ENCODE assay signal across 1 cellular context in the genomic region with DNA sequence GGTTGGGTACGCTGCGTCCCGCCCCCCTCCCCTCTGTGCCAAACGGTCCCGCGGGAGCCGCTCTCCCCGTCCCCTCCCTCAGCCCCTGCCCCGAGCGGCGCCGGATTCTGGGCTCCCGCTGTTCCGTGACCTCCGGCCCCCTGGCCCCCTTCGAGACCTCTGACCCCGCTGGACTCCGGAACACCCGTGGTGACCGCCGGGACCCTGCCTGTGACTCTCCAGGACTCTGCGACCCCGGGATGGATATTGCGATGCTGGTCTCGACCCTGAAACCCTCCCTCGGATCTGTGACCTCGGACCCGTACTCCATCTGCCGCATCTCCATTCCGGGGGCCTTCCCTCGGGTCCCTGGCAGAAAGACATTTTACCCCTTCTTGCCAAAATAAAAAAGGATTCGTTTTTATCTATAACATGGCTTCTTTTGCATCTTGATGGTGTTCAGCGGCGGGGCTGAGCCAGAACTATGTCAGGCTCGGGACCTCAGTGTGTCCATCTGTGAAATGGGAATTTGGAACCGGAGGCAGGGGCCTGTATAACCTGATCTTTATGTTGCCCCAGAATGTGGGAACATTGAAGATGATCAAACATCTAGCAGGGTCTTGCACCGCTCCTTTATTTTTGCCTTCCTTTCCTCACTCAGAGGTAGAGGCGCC.
TF ChIP-seq lines count a peak whose summit lies in the region.

No MANE protein-coding gene starts in this region.

TF ChIP-seq in K562, 482 proteins besides CTCF, POLR2A, EP300 and RAD21 (continues in another document):
- TF ChIP-seq CBX3 (IDR thresholded peaks at IDR 0.05; ENCODE audit: borderline replicate concordance in 1 of 2, low read length in 2 of 2) = peak in 1 of 2 experiments; percentile 66; a peak in 1 of 3 replicates
- peak; percentile 88 for TF ChIP-seq RBM25 (IDR thresholded peaks at IDR 0.05; ENCODE audit: low read depth, low read length, severe bottlenecking)
- TF ChIP-seq, protein P1, sequence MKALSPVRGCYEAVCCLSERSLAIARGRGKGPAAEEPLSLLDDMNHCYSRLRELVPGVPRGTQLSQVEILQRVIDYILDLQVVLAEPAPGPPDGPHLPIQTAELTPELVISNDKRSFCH (CRISPR knock-in tag; IDR thresholded peaks at IDR 0.05) = no peak
- TF ChIP-seq, protein P1 (tag; IDR thresholded peaks at IDR 0.05) = 0 out of 2 replicates have a peak, but pooled peaks have one; percentile 26
- TF ChIP-seq SMARCA4 (IDR thresholded peaks at IDR 0.05) = no peak
- TF ChIP-seq ZNF23 (CRISPR knock-in tag; IDR thresholded peaks at IDR 0.05) = no peak
- peak; percentile 20 to 67; a peak in 1 of 4 replicates for TF ChIP-seq TEAD1 (CRISPR knock-in tag; IDR thresholded peaks at IDR 0.05)
- TF ChIP-seq ADNP (tag; IDR thresholded peaks at IDR 0.05) = peak; percentile 93
- 0 out of 2 replicates have a peak, but pooled peaks have one; percentile 27 for TF ChIP-seq HIVEP1 (CRISPR knock-in tag; IDR thresholded peaks at IDR 0.05)
- TF ChIP-seq, protein P2, sequence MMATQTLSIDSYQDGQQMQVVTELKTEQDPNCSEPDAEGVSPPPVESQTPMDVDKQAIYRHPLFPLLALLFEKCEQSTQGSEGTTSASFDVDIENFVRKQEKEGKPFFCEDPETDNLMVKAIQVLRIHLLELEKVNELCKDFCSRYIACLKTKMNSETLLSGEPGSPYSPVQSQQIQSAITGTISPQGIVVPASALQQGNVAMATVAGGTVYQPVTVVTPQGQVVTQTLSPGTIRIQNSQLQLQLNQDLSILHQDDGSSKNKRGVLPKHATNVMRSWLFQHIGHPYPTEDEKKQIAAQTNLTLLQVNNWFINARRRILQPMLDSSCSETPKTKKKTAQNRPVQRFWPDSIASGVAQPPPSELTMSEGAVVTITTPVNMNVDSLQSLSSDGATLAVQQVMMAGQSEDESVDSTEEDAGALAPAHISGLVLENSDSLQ (IDR thresholded peaks at IDR 0.05) = no peak
- 0 out of 2 replicates have a peak, but pooled peaks have one; percentile 6 for TF ChIP-seq MTA2 (IDR thresholded peaks at IDR 0.05; ENCODE audit: low read depth)
- TF ChIP-seq, protein P3, sequence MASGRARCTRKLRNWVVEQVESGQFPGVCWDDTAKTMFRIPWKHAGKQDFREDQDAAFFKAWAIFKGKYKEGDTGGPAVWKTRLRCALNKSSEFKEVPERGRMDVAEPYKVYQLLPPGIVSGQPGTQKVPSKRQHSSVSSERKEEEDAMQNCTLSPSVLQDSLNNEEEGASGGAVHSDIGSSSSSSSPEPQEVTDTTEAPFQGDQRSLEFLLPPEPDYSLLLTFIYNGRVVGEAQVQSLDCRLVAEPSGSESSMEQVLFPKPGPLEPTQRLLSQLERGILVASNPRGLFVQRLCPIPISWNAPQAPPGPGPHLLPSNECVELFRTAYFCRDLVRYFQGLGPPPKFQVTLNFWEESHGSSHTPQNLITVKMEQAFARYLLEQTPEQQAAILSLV (tag; IDR thresholded peaks at IDR 0.05) = no peak
- no peak for TF ChIP-seq ESRRB (CRISPR knock-in tag; IDR thresholded peaks at IDR 0.05; ENCODE audit: borderline replicate concordance)
- no peak for TF ChIP-seq DACH1 (IDR thresholded peaks at IDR 0.05; ENCODE audit: partially characterized antibody)
- TF ChIP-seq NCOR1 (IDR thresholded peaks at IDR 0.05) = no peak
- TF ChIP-seq YBX1 (IDR thresholded peaks at IDR 0.05) = no peak
- TF ChIP-seq FOXJ3 (CRISPR knock-in tag; IDR thresholded peaks at IDR 0.05) = no peak
- no peak for TF ChIP-seq STAG1 (CRISPR knock-in tag; IDR thresholded peaks at IDR 0.05; ENCODE audit: borderline replicate concordance)
- TF ChIP-seq SRSF7 (optimal IDR thresholded peaks at IDR 0.05; ENCODE audit: low read depth, low read length) = no peak
- peak; percentile 22 for TF ChIP-seq PCBP1 (IDR thresholded peaks at IDR 0.05; ENCODE audit: low read depth, low read length, poor library complexity, severe bottlenecking)
- no peak for TF ChIP-seq GABPB2 (CRISPR knock-in tag; conservative IDR thresholded peaks at IDR 0.05)
- no peak for TF ChIP-seq ZNF41 (CRISPR knock-in tag; conservative IDR thresholded peaks at IDR 0.05)
- TF ChIP-seq, protein P4, sequence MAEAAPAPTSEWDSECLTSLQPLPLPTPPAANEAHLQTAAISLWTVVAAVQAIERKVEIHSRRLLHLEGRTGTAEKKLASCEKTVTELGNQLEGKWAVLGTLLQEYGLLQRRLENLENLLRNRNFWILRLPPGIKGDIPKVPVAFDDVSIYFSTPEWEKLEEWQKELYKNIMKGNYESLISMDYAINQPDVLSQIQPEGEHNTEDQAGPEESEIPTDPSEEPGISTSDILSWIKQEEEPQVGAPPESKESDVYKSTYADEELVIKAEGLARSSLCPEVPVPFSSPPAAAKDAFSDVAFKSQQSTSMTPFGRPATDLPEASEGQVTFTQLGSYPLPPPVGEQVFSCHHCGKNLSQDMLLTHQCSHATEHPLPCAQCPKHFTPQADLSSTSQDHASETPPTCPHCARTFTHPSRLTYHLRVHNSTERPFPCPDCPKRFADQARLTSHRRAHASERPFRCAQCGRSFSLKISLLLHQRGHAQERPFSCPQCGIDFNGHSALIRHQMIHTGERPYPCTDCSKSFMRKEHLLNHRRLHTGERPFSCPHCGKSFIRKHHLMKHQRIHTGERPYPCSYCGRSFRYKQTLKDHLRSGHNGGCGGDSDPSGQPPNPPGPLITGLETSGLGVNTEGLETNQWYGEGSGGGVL (CRISPR knock-in tag; IDR thresholded peaks at IDR 0.05) = no peak
- TF ChIP-seq, protein P5, sequence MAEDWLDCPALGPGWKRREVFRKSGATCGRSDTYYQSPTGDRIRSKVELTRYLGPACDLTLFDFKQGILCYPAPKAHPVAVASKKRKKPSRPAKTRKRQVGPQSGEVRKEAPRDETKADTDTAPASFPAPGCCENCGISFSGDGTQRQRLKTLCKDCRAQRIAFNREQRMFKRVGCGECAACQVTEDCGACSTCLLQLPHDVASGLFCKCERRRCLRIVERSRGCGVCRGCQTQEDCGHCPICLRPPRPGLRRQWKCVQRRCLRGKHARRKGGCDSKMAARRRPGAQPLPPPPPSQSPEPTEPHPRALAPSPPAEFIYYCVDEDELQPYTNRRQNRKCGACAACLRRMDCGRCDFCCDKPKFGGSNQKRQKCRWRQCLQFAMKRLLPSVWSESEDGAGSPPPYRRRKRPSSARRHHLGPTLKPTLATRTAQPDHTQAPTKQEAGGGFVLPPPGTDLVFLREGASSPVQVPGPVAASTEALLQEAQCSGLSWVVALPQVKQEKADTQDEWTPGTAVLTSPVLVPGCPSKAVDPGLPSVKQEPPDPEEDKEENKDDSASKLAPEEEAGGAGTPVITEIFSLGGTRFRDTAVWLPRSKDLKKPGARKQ (CRISPR knock-in tag; IDR thresholded peaks at IDR 0.05) = peak; percentile 83; the same call in 1 of the 2 replicates
- TF ChIP-seq, protein P6, sequence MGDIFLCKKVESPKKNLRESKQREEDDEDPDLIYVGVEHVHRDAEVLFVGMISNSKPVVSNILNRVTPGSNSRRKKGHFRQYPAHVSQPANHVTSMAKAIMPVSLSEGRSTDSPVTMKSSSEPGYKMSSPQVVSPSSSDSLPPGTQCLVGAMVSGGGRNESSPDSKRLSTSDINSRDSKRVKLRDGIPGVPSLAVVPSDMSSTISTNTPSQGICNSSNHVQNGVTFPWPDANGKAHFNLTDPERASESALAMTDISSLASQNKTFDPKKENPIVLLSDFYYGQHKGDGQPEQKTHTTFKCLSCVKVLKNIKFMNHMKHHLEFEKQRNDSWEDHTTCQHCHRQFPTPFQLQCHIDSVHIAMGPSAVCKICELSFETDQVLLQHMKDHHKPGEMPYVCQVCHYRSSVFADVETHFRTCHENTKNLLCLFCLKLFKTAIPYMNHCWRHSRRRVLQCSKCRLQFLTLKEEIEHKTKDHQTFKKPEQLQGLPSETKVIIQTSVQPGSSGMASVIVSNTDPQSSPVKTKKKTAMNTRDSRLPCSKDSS (IDR thresholded peaks at IDR 0.05; ENCODE audit: low read depth, partially characterized antibody) = no peak
- TF ChIP-seq DPF2 (IDR thresholded peaks at IDR 0.05) = peak; percentile 49; the same call in 1 of the 2 replicates
- TF ChIP-seq ZNF24 (IDR thresholded peaks at IDR 0.05) = peak; percentile 61; the same call in 1 of the 2 replicates
- peak; percentile 42 for TF ChIP-seq TEAD4 (IDR thresholded peaks at IDR 0.05; ENCODE audit: low read length)
- TF ChIP-seq TEAD4 (CRISPR knock-in tag; IDR thresholded peaks at IDR 0.05; ENCODE audit: borderline replicate concordance) = no peak
- peak; percentile 22 to 73; a peak in 3 of 4 replicates for TF ChIP-seq KDM1A (IDR thresholded peaks at IDR 0.05)
- no peak for TF ChIP-seq WHSC1 (IDR thresholded peaks at IDR 0.05; ENCODE audit: low read length)
- TF ChIP-seq SMC3 (conservative IDR thresholded peaks at IDR 0.05; ENCODE audit: insufficient read depth, low read depth, low read length) = no peak
- TF ChIP-seq, protein P7, sequence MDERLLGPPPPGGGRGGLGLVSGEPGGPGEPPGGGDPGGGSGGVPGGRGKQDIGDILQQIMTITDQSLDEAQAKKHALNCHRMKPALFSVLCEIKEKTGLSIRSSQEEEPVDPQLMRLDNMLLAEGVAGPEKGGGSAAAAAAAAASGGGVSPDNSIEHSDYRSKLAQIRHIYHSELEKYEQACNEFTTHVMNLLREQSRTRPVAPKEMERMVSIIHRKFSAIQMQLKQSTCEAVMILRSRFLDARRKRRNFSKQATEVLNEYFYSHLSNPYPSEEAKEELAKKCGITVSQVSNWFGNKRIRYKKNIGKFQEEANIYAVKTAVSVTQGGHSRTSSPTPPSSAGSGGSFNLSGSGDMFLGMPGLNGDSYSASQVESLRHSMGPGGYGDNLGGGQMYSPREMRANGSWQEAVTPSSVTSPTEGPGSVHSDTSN (CRISPR knock-in tag; IDR thresholded peaks at IDR 0.05; ENCODE audit: low read depth) = no peak
- TF ChIP-seq, protein P7 (tag; conservative IDR thresholded peaks at IDR 0.05; ENCODE audit: low read depth) = no peak
- TF ChIP-seq PHF21A (IDR thresholded peaks at IDR 0.05; ENCODE audit: borderline replicate concordance, low read depth) = no peak
- TF ChIP-seq ZNF57 (CRISPR knock-in tag; IDR thresholded peaks at IDR 0.05) = no peak
- TF ChIP-seq, protein P8, sequence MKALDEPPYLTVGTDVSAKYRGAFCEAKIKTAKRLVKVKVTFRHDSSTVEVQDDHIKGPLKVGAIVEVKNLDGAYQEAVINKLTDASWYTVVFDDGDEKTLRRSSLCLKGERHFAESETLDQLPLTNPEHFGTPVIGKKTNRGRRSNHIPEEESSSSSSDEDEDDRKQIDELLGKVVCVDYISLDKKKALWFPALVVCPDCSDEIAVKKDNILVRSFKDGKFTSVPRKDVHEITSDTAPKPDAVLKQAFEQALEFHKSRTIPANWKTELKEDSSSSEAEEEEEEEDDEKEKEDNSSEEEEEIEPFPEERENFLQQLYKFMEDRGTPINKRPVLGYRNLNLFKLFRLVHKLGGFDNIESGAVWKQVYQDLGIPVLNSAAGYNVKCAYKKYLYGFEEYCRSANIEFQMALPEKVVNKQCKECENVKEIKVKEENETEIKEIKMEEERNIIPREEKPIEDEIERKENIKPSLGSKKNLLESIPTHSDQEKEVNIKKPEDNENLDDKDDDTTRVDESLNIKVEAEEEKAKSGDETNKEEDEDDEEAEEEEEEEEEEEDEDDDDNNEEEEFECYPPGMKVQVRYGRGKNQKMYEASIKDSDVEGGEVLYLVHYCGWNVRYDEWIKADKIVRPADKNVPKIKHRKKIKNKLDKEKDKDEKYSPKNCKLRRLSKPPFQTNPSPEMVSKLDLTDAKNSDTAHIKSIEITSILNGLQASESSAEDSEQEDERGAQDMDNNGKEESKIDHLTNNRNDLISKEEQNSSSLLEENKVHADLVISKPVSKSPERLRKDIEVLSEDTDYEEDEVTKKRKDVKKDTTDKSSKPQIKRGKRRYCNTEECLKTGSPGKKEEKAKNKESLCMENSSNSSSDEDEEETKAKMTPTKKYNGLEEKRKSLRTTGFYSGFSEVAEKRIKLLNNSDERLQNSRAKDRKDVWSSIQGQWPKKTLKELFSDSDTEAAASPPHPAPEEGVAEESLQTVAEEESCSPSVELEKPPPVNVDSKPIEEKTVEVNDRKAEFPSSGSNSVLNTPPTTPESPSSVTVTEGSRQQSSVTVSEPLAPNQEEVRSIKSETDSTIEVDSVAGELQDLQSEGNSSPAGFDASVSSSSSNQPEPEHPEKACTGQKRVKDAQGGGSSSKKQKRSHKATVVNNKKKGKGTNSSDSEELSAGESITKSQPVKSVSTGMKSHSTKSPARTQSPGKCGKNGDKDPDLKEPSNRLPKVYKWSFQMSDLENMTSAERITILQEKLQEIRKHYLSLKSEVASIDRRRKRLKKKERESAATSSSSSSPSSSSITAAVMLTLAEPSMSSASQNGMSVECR (CRISPR knock-in tag; IDR thresholded peaks at IDR 0.05) = 0 out of 2 replicates have a peak, but pooled peaks have one; percentile 19
- TF ChIP-seq, protein P9, sequence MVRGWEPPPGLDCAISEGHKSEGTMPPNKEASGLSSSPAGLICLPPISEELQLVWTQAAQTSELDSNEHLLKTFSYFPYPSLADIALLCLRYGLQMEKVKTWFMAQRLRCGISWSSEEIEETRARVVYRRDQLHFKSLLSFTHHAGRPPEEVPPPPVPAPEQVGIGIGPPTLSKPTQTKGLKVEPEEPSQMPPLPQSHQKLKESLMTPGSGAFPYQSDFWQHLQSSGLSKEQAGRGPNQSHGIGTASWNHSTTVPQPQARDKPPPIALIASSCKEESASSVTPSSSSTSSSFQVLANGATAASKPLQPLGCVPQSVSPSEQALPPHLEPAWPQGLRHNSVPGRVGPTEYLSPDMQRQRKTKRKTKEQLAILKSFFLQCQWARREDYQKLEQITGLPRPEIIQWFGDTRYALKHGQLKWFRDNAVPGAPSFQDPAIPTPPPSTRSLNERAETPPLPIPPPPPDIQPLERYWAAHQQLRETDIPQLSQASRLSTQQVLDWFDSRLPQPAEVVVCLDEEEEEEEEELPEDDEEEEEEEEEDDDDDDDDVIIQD (CRISPR knock-in tag; IDR thresholded peaks at IDR 0.05) = no peak
- 0 out of 2 replicates have a peak, but pooled peaks have one; percentile 32 for TF ChIP-seq ERF (CRISPR knock-in tag; IDR thresholded peaks at IDR 0.05)
- TF ChIP-seq CHD1 (IDR thresholded peaks at IDR 0.05; ENCODE audit: low read length) = no peak
